ENCODE assay signal across 1 cellular context in the genomic region with DNA sequence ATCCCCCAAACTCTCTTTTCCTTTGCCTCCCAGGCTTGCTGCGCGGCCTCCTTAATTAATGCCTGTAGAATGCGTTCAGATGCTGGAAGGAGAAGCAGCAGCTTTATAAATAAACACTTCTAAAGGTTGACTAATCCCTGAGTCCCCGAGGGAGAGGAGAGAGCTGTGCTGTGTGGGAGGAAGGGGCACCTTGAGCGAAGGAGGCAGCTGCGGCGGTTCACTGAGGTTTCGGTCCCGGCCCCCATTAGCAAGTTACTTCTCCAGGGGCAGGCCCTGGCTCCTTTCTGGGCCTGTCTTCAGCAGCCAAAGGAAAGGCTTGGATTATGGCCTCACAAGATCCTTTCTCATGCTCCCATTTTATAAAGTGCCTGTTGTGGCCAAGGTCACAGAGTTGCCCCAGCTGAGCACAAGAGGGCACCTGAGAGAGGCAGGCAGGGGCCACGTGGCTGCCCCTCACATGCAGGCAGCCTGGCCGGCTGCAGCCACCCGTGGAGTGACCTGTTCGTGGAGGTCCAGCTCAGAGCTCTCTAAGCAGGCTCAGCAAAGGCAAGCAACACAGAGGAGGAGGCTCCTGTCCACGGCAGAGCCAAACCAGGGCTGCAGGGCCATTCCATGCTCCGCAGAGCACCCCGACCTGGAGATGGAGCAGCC.
TF ChIP-seq lines count a peak whose summit lies in the region.

No MANE protein-coding gene starts in this region.

TF ChIP-seq in GM12878, 131 proteins besides CTCF, POLR2A, EP300 and RAD21:
- TF ChIP-seq, protein P1, sequence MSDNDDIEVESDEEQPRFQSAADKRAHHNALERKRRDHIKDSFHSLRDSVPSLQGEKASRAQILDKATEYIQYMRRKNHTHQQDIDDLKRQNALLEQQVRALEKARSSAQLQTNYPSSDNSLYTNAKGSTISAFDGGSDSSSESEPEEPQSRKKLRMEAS (IDR thresholded peaks at IDR 0.05; ENCODE audit: low read depth, low read length), result no peak
- no peak for TF ChIP-seq ZNF622 (IDR thresholded peaks at IDR 0.05)
- TF ChIP-seq MTA2 (IDR thresholded peaks at IDR 0.05; ENCODE audit: low read depth), result peak; percentile 50
- TF ChIP-seq MEF2A (IDR thresholded peaks at IDR 0.05; ENCODE audit: insufficient read depth, low read depth, low read length), result 0 out of 2 replicates have a peak, but pooled peaks have one; percentile 25
- TF ChIP-seq, protein P2, sequence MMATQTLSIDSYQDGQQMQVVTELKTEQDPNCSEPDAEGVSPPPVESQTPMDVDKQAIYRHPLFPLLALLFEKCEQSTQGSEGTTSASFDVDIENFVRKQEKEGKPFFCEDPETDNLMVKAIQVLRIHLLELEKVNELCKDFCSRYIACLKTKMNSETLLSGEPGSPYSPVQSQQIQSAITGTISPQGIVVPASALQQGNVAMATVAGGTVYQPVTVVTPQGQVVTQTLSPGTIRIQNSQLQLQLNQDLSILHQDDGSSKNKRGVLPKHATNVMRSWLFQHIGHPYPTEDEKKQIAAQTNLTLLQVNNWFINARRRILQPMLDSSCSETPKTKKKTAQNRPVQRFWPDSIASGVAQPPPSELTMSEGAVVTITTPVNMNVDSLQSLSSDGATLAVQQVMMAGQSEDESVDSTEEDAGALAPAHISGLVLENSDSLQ (IDR thresholded peaks at IDR 0.05), result peak; percentile 22; the same call in 1 of the 2 replicates
- TF ChIP-seq HDGF (IDR thresholded peaks at IDR 0.05), result 0 out of 2 replicates have a peak, but pooled peaks have one; percentile 39
- TF ChIP-seq EGR1 (IDR thresholded peaks at IDR 0.05; ENCODE audit: borderline replicate concordance in 1 of 2, low read depth in 2 of 2, low read length in 2 of 2), result peak in 1 of 2 experiments; percentile 60; a peak in 2 of 3 replicates
- TF ChIP-seq FOS (IDR thresholded peaks at IDR 0.05; ENCODE audit: borderline replicate concordance, extremely low read depth, insufficient read length), result no peak
- TF ChIP-seq SP1 (IDR thresholded peaks at IDR 0.05; ENCODE audit: low read depth, low read length), result peak; percentile 29
- 0 out of 2 replicates have a peak, but pooled peaks have one; percentile 11 for TF ChIP-seq ATF7 (IDR thresholded peaks at IDR 0.05; ENCODE audit: low read depth)
- TF ChIP-seq CHD2 (IDR thresholded peaks at IDR 0.05; ENCODE audit: borderline replicate concordance, low read depth, low read length), result peak; percentile 22; the same call in 1 of the 2 replicates
- TF ChIP-seq BCL11A (IDR thresholded peaks at IDR 0.05; ENCODE audit: low read depth, low read length), result peak; percentile 68; the same call in 1 of the 2 replicates
- TF ChIP-seq IKZF2 (IDR thresholded peaks at IDR 0.05), result peak; percentile 53 to 68; a peak in 2 of 4 replicates
- TF ChIP-seq TCF12 (IDR thresholded peaks at IDR 0.05; ENCODE audit: low read depth, low read length), result peak; percentile 92
- TF ChIP-seq CBX3 (IDR thresholded peaks at IDR 0.05; ENCODE audit: borderline replicate concordance, low read depth), result no peak
- TF ChIP-seq SMAD5 (IDR thresholded peaks at IDR 0.05; ENCODE audit: low read depth), result no peak
- TF ChIP-seq ESRRA (IDR thresholded peaks at IDR 0.05; ENCODE audit: low read length), result peak; percentile 90; the same call in 1 of the 2 replicates
- no peak for TF ChIP-seq PAX8 (IDR thresholded peaks at IDR 0.05)
- no peak for TF ChIP-seq MTA3 (IDR thresholded peaks at IDR 0.05; ENCODE audit: borderline replicate concordance, low read length)
- no peak for TF ChIP-seq YBX1 (IDR thresholded peaks at IDR 0.05)
- no peak for TF ChIP-seq SMARCA5 (IDR thresholded peaks at IDR 0.05)
- peak in 1 of 2 experiments; percentile 60; a peak in 1 of 4 replicates for TF ChIP-seq BHLHE40 (IDR thresholded peaks at IDR 0.05; ENCODE audit: borderline replicate concordance in 1 of 2, low read depth in 2 of 2, low read length in 1 of 2)
- peak; percentile 45; the same call in 1 of the 2 replicates for TF ChIP-seq PAX5 (IDR thresholded peaks at IDR 0.05; ENCODE audit: borderline replicate concordance, low read depth, low read length)
- TF ChIP-seq RUNX3 (IDR thresholded peaks at IDR 0.05; ENCODE audit: low read length), result peak; percentile 62
- peak; percentile 73 for TF ChIP-seq IKZF1 (conservative IDR thresholded peaks at IDR 0.05)
- peak; percentile 51; the same call in 1 of the 2 replicates for TF ChIP-seq GATAD2B (conservative IDR thresholded peaks at IDR 0.05; ENCODE audit: low read depth)
- TF ChIP-seq MEF2B (IDR thresholded peaks at IDR 0.05; ENCODE audit: partially characterized antibody, poor library complexity, severe bottlenecking), result peak; percentile 74
- 0 out of 2 replicates have a peak, but pooled peaks have one; percentile 22 for TF ChIP-seq YY1 (IDR thresholded peaks at IDR 0.05; ENCODE audit: low read depth, low read length)
- TF ChIP-seq, protein P3, sequence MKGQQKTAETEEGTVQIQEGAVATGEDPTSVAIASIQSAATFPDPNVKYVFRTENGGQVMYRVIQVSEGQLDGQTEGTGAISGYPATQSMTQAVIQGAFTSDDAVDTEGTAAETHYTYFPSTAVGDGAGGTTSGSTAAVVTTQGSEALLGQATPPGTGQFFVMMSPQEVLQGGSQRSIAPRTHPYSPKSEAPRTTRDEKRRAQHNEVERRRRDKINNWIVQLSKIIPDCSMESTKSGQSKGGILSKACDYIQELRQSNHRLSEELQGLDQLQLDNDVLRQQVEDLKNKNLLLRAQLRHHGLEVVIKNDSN (IDR thresholded peaks at IDR 0.05; ENCODE audit: borderline replicate concordance, extremely low read length, insufficient read depth, low read depth, low read length), result peak; percentile 40
- TF ChIP-seq TCF7 (IDR thresholded peaks at IDR 0.05; ENCODE audit: borderline replicate concordance), result no peak
- TF ChIP-seq NR2F1 (conservative IDR thresholded peaks at IDR 0.05), result peak; percentile 55; the same call in 1 of the 2 replicates
